In the genomic region with DNA sequence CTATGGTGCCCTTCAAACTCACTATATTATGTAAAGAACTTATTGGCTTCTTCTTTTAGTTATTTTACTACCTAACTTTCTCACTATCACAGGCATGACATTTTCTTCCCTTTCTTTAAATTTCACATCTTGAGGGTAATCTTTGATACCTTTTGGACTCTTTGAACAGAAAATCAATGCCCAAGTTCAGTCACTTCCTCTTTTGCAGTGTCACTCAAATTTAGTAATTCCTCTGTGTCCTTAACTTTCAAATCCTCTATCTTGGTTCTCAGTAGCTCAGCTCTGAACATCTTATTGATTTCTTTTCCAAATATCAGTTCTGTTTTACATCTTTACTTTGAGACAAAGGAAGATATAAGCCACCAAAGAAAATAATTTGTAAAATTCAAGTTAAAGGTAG, we compare ENCODE assay signal across 24 cellular contexts. TPM values are rescaled to one million over a fixed set of nuclear protein-coding genes. Genes with fewer than 3 reads are reported as not detected.
"Had no signal": no experiment of that assay in that cellular context is flagged by ENCODE, and none has a peak within 500 bp of the region (broad histone marks: within the 10 kb centered on the region; RNA-seq: fewer than 3 reads in every experiment).

No MANE protein-coding gene starts in this region.

- H3K4me3 ChIP-seq: breast epithelium, hepatocyte, left ventricle myocardium inferior, testis, vagina had no signal

- H3K9me3 ChIP-seq: breast epithelium, left ventricle myocardium inferior, testis, vagina had no signal

- DNase-seq: activated CD4-positive, alpha-beta memory T cell treated with anti-CD3 and anti-CD28 coated beads for 36 hours; activated CD4-positive, alpha-beta T cell treated with anti-CD3 and anti-CD28 coated beads for 48 hours; activated CD4-positive, CD25-positive, alpha-beta regulatory T cell; activated effector memory CD4-positive, alpha-beta T cell treated with Interleukin-2 at 50 U/mL for 16 hours; activated naive CD4-positive, alpha-beta T cell treated with anti-CD3 and anti-CD28 coated beads for 36 hours; activated naive CD8-positive, alpha-beta T cell treated with anti-CD3 and anti-CD28 coated beads, Interleukin-2, amount 10 ng/mL, durations not matched to agents 7 days and 5 days; activated T-cell treated with anti-CD3 and anti-CD28 coated beads, Interleukin-2, amount 50 U/mL, for 72 hours; amniotic stem cell; effector memory CD4-positive, alpha-beta T cell; foreskin melanocyte; glutamatergic neuron; immature natural killer cell; left ventricle myocardium inferior; naive thymus-derived CD8-positive, alpha-beta T cell; retina; stimulated activated CD4-positive, alpha-beta T cell treated with anti-CD3 and anti-CD28 coated beads, Interleukin-2, amount 100 ng/mL, for 48 hours; stimulated activated CD8-positive, alpha-beta memory T cell treated with anti-CD3 and anti-CD28 coated beads, Interleukin-4, amount 100 ng/mL, for 48 hours; stimulated activated naive B cell treated with anti-CD40 and anti-IgM and Interleukin-4, amounts not matched to agents 10 μg/mL and 1 μg/mL and 100 μg/mL, for 72 hours; testis; trophoblast cell had no signal

- H3K36me3 ChIP-seq: breast epithelium, vagina had no signal

- H3K79me2 ChIP-seq: hepatocyte had no signal

- ATAC-seq: activated T-cell treated with anti-CD3 and anti-CD28 coated beads, Interleukin-2, amount 50 U/mL, for 72 hours; esophagus mucosa; naive thymus-derived CD8-positive, alpha-beta T cell; stimulated activated naive B cell treated with anti-CD40 and anti-IgM and Interleukin-4, amounts not matched to agents 10 μg/mL and 1 μg/mL and 100 μg/mL, for 72 hours had no signal

- H3K27ac ChIP-seq: breast epithelium, hepatocyte, left ventricle myocardium inferior, testis, vagina had no signal

- H3K4me1 ChIP-seq: breast epithelium, left ventricle myocardium inferior, testis, vagina had no signal

- H2AFZ ChIP-seq: hepatocyte had no signal

- H3K4me2 ChIP-seq: hepatocyte had no signal

- H3K27me3 ChIP-seq: breast epithelium, hepatocyte, testis, vagina had no signal

RNA-seq across cellular contexts. Expression of gene CNTLN, which starts 25.5 kb away (rescaled TPM):
- total RNA-seq: naive thymus-derived CD8-positive, alpha-beta T cell had no signal
- polyA plus RNA-seq: naive thymus-derived CD8-positive, alpha-beta T cell had no signal
